Comparison of ENCODE assay signal across 33 cellular contexts in the genomic region with DNA sequence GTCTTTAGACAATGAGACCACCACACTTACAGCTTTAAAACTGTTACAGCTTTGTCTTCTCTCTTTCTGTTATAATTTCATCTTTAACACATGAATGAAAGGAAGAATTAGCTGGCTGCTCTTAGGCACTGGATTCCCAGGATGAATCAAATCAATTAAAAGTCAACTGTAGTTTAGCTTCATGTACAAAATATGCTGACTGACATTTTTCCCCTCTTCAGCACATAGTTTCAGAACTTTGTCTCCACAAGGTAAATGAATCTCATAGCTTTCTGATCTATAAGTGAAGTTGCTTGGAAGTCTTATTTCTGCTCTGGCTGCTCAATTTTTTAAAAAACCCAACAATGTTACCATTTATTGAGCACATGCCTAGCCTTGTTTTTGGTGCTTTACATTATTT.
"Had no signal": no experiment of that assay in that cellular context is flagged by ENCODE, and none has a peak within 500 bp of the region (broad histone marks: within the 10 kb centered on the region; RNA-seq: fewer than 3 reads in every experiment).

No MANE protein-coding gene starts in this region.

- H3K36me3 ChIP-seq: adrenal gland, brain microvascular endothelial cell, breast epithelium had no signal

- ATAC-seq: activated CD8-positive, alpha-beta T cell treated with anti-CD3 and anti-CD28 coated beads for 36 hours; activated naive CD4-positive, alpha-beta T cell treated with anti-CD3 and anti-CD28 coated beads, Interleukin-2, amount 50 U/mL, for 72 hours; activated T-cell treated with anti-CD3 and anti-CD28 coated beads, Interleukin-2, amount 50 U/mL, for 4 hours; activated T-cell treated with anti-CD3 and anti-CD28 coated beads, Interleukin-2, amount 50 U/mL, for 72 hours; activated T-helper 17 cell treated with anti-CD3 and anti-CD28 coated beads, Interleukin-2, amount 50 U/mL, for 72 hours; body of pancreas had no signal

- H3K9me3 ChIP-seq: adrenal gland, body of pancreas, breast epithelium had no signal

- DNase-seq: activated B cell treated with CpG ODN at 0.5 μM for 24 hours; activated CD4-positive, alpha-beta memory T cell treated with anti-CD3 and anti-CD28 coated beads for 36 hours; activated CD4-positive, alpha-beta T cell treated with anti-CD3 and anti-CD28 coated beads for 4 hours; activated CD4-positive, alpha-beta T cell treated with anti-CD3 and anti-CD28 coated beads, Interleukin-2, amount 10 ng/mL, durations not matched to agents 24 days and 14 days; activated CD4-positive, alpha-beta T cell treated with anti-CD3 and anti-CD28 coated beads, Interleukin-2, amount 50 U/mL, for 1 hour; activated CD4-positive, alpha-beta T cell treated with anti-CD3 and anti-CD28 coated beads, Interleukin-2, amount 50 U/mL, for 4 hours; activated CD4-positive, CD25-positive, alpha-beta regulatory T cell treated with anti-CD3 and anti-CD28 coated beads, Interleukin-2, amount 50 U/mL, for 72 hours; activated CD8-positive, alpha-beta memory T cell treated with anti-CD3 and anti-CD28 coated beads, Interleukin-2, amount 50 U/mL, for 4 hours; activated CD8-positive, alpha-beta T cell treated with anti-CD3 and anti-CD28 coated beads for 36 hours; activated effector memory CD4-positive, alpha-beta T cell treated with anti-CD3 and anti-CD28 coated beads, Interleukin-2, amount 50 U/mL, for 16 hours; activated gamma-delta T cell treated with Interleukin-2 at 50 U/mL for 16 hours; activated naive CD4-positive, alpha-beta T cell; activated naive CD4-positive, alpha-beta T cell treated with anti-CD3 and anti-CD28 coated beads for 36 hours; activated naive CD4-positive, alpha-beta T cell treated with anti-CD3 and anti-CD28 coated beads, Interleukin-2, amount 50 U/mL, for 16 hours; activated naive CD8-positive, alpha-beta T cell treated with anti-CD3 and anti-CD28 coated beads for 36 hours; activated T-cell treated with anti-CD3 and anti-CD28 coated beads for 4 hours; activated T-cell treated with anti-CD3 and anti-CD28 coated beads, Interleukin-2, amount 50 U/mL, for 1 hour; activated T-cell treated with anti-CD3 and anti-CD28 coated beads, Interleukin-2, amount 50 U/mL, for 4 hours; activated T-cell treated with anti-CD3 and anti-CD28 coated beads, Interleukin-2, amount 50 U/mL, for 72 hours; adrenal gland; amniotic stem cell; aorta; body of pancreas; brain microvascular endothelial cell; central memory CD4-positive, alpha-beta T cell; T-helper 2 cell; T-helper 9 cell had no signal

- FAIRE-seq: astrocyte, TTC549 had no signal

- H3K4me3 ChIP-seq: adrenal gland, body of pancreas, breast epithelium had no signal

- H3K4me1 ChIP-seq: adrenal gland, body of pancreas, breast epithelium had no signal

- H3K27ac ChIP-seq: adrenal gland, body of pancreas, brain microvascular endothelial cell, breast epithelium, VCaP had no signal

- H3K27me3 ChIP-seq: adrenal gland, body of pancreas, brain microvascular endothelial cell, breast epithelium had no signal
